ENCODE assay signal across 9 cellular contexts in the genomic region with DNA sequence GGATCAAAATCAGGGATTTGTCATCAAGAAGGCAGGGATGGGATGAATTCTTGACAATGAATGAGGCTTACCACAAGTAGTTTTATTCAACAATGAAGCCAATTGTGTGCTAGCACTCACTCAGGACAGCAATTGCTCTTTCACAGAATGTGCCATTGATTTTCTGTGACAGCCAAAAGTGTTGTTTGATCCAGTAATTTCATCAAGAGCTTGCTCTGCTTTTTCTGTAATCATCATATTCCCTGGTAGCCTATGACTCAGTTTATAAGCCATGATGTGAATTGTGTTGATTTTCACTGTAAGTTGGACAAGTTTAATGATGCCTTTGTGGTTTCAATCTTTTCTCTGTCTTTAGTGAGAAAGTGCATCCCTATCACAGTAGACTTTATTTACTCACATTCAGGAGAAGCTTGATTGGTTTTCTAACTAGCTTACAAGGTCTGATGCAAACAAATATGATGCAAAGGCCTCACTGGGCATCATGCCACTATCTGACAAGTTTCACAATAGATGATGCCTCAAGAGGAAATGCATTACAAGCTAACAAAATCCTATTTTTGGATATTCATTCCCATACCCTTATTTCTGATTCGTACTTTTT. TPM values are rescaled to one million over a fixed set of nuclear protein-coding genes. Genes with fewer than 3 reads are reported as not detected.
DNase-seq lines count a peak whose midpoint lies in the region; ATAC-seq and TF ChIP-seq lines count a peak whose summit lies in the region.
"Had no signal": no experiment of that assay in that cellular context is flagged by ENCODE, and none has a peak within 500 bp of the region (broad histone marks: within the 10 kb centered on the region; RNA-seq: fewer than 3 reads in every experiment).

No MANE protein-coding gene starts in this region.

- no peaks in the 10 kb centered on the region for H4K20me1 ChIP-seq in PC-9 (ENCODE audit: insufficient read depth)

- peak overlapping the region; percentile 55 for H3K27ac ChIP-seq in PC-9

- intact Hi-C loops in PC-9 (cut with micrococcal nuclease; ENCODE audit: unreplicated experiment), result no loop called here

- no peak for TF ChIP-seq CTCF in PC-9 (conservative IDR thresholded peaks at IDR 0.05)

- H3K4me3 ChIP-seq in PC-9, result no peak overlapping the region

- POLR2A ChIA-PET in PC-9 (lab: Charles Lee; ENCODE audit: unreplicated experiment), result no interaction called here

- H3K36me3 ChIP-seq in PC-9 (ENCODE audit: low read depth), result no peaks in the 10 kb centered on the region

- ATAC-seq in HG03095 (IDR thresholded peaks at IDR 0.05; ENCODE audit: unreplicated experiment), result no peak

- peak; percentile 77 for DNase-seq in AG08395 (ENCODE audit: low spot score)
- DNase-seq in PC-9, result peak in 1 of 2 experiments; percentile 77
- DNase-seq in inferior parietal cortex (ENCODE audit: extremely low spot score), result peak; percentile 57
- no peak for DNase-seq in NCI-H2171 treated with DMSO at 0.1 percent for 48 hours (lab: John Stamatoyannopoulos, UW)
- DNase-seq in KG1 (lab: John Stamatoyannopoulos, UW), result no peak
- DNase-seq: cortex of kidney; DMS79 treated with DMSO at 0.1 percent for 48 hours; stimulated activated CD4-positive, alpha-beta T cell treated with anti-CD3 and anti-CD28 coated beads, Interleukin-15, amount 100 ng/mL, for 24 hours had no signal

- peaks cover 16% of the 10 kb centered on the region for H3F3A ChIP-seq in PC-9 (ENCODE audit: insufficient read depth, low read depth)

- H2AFZ ChIP-seq in PC-9, result no peak overlapping the region

- H3K4me1 ChIP-seq in PC-9 (replicated peaks; ENCODE audit: insufficient read depth), result peaks cover 28% of the 10 kb centered on the region

- H3K9me3 ChIP-seq in PC-9 (ENCODE audit: insufficient read depth, low read depth), result no peaks in the 10 kb centered on the region

- H3K79me2 ChIP-seq in PC-9 (ENCODE audit: low read depth), result no peaks in the 10 kb centered on the region

- peak overlapping the region; percentile 15; the same call in 1 of the 2 replicates for H3K4me2 ChIP-seq in PC-9

- no peaks in the 10 kb centered on the region for H3K27me3 ChIP-seq in PC-9 (ENCODE audit: insufficient read depth, low read depth)

- BruUV-seq in PC-9 (replicated peaks; lab: Mats Ljungman, UMichigan), result no TSS peak

- CTCF ChIA-PET in PC-9 (lab: Charles Lee), result interaction anchor here (1.2 kb wide), 1 partner anchor 42 kb away, joined by 3 read pairs; no protein-coding TSS in a partner anchor

- H3K9me2 ChIP-seq in PC-9 (ENCODE audit: insufficient read depth), result no peaks in the 10 kb centered on the region

RNA-seq across cellular contexts. Expression of gene CSRNP1, which starts 13.6 kb away (rescaled TPM):
- total RNA-seq in PC-9 (2021), result 9.2 and 10.3 TPM in 2 replicates

RNA-seq across cellular contexts. Expression of gene XIRP1, which starts 25.4 kb away (rescaled TPM):
- total RNA-seq in PC-9 (2021), result not detected in 2 replicates

RNA-seq across cellular contexts. Expression of gene TTC21A, which starts 59.6 kb away (rescaled TPM):
- total RNA-seq in PC-9 (2021), result 9.0 and 9.5 TPM in 2 replicates

RNA-seq across cellular contexts. Expression of gene GORASP1, which starts 59.6 kb away (rescaled TPM):
- total RNA-seq in PC-9 (2021), result 43.4 and 44.4 TPM in 2 replicates

Comparison
In these comparisons a context has a peak if more than half of its experiments do, and no peak if none do; other contexts are left out.
1. DNase-seq: peak in AG08395 (single experiment) and inferior parietal cortex (single experiment); none in NCI-H2171 treated with DMSO at 0.1 percent for 48 hours (single experiment) and KG1 (single experiment).